In genomic region chr6:125393449-125393858, GRCh38 we compare ENCODE assay signal across 12 cellular contexts.
DNase-seq lines count a peak whose midpoint lies in the region; ATAC-seq, FAIRE-seq and TF ChIP-seq lines count a peak whose summit lies in the region.
"Had no signal": no experiment of that assay in that cellular context is flagged by ENCODE, and none has a peak within 500 bp of the region (broad histone marks: within the 10 kb centered on the region; RNA-seq: fewer than 3 reads in every experiment).

No MANE protein-coding gene starts in this region.

- H3K18ac ChIP-seq in trophoblast cell (ENCODE audit: low read length) = no peak overlapping the region

- no peak overlapping the region for H2BK12ac ChIP-seq in trophoblast cell (ENCODE audit: low read length)

- H3K23ac ChIP-seq in trophoblast cell (ENCODE audit: low read length) = no peak overlapping the region

- H3K4me1 ChIP-seq in smooth muscle cell (ENCODE audit: low read depth) (peaks cover 5% of the 10 kb centered on the region), trophoblast cell (ENCODE audit: control insufficient read depth in 1 of 2, insufficient read depth in 2 of 2, low read length in 2 of 2) (no peaks in the 10 kb centered on the region), HepG2 (ENCODE audit: insufficient read depth, low read length) (no peaks in the 10 kb centered on the region)

- H3F3A ChIP-seq in smooth muscle cell (ENCODE audit: low read depth) = peaks cover 3% of the 10 kb centered on the region

- H3K27ac Mint-ChIP-seq in activated CD4-positive, alpha-beta T cell treated with anti-CD3 and anti-CD28 coated beads, Interleukin-2, amount 10 ng/mL, durations not matched to agents 24 days and 14 days = no peak overlapping the region

- TF ChIP-seq EP300 in HepG2 (IDR thresholded peaks at IDR 0.05; ENCODE audit: low read depth in 2 of 2, low read length in 2 of 2) = no peak
- TF ChIP-seq EP300 in HepG2 (CRISPR knock-in tag; IDR thresholded peaks at IDR 0.05; ENCODE audit: borderline replicate concordance) = no peak

- H3K4me1 Mint-ChIP-seq in activated CD4-positive, alpha-beta T cell treated with anti-CD3 and anti-CD28 coated beads, Interleukin-2, amount 10 ng/mL, durations not matched to agents 24 days and 14 days = peaks cover 8% of the 10 kb centered on the region

- TF ChIP-seq CTCF in smooth muscle cell (IDR thresholded peaks at IDR 0.05; ENCODE audit: borderline replicate concordance, insufficient read depth, poor library complexity, severe bottlenecking) = no peak
- TF ChIP-seq CTCF in RWPE1 (conservative IDR thresholded peaks at IDR 0.05; ENCODE audit: low read depth) = no peak
- no peak for TF ChIP-seq CTCF in HepG2 (CRISPR knock-in tag; IDR thresholded peaks at IDR 0.05)

- intact Hi-C loops in activated CD4-positive, alpha-beta T cell treated with anti-CD3 and anti-CD28 coated beads, Interleukin-2, amount 10 ng/mL, durations not matched to agents 24 days and 14 days (cut with micrococcal nuclease) = no loop called here
- intact Hi-C loops in HepG2 (cut with micrococcal nuclease; ENCODE audit: unreplicated experiment) = no loop called here

- no peak overlapping the region for H2BK120ac ChIP-seq in trophoblast cell (ENCODE audit: insufficient read depth, low read length, poor library complexity)

- 32% methylated on average over 1 of the region's 1 CpG for WGBS in smooth muscle cell (ENCODE audit: low lambda C conversion rate)
- WGBS in trophoblast cell (ENCODE audit: extremely low coverage, insufficient coverage, insufficient read length) = no CpG with 5 or more reads among the region's 1 CpG
- WGBS in HepG2 (ENCODE audit: low lambda C conversion rate) = 0% methylated on average over 1 of the region's 1 CpG

- no peak overlapping the region for H4K91ac ChIP-seq in trophoblast cell (ENCODE audit: low read depth, low read length)

- H3K79me1 ChIP-seq in trophoblast cell (ENCODE audit: low read length) = no peaks in the 10 kb centered on the region

- FAIRE-seq in HepG2 (lab: Jason Lieb, UNC) = no peak

- H2AK5ac ChIP-seq in trophoblast cell (ENCODE audit: low read length) = no peak overlapping the region

- no peak overlapping the region for H4K8ac ChIP-seq in trophoblast cell (ENCODE audit: low read depth, low read length)

- H4K12ac ChIP-seq in trophoblast cell (ENCODE audit: low read depth, low read length) = no peak overlapping the region

- H2AFZ ChIP-seq in smooth muscle cell (ENCODE audit: low read depth) (no peak overlapping the region), trophoblast cell (ENCODE audit: insufficient read depth, low read length, poor library complexity) (no peak overlapping the region), HepG2 (ENCODE audit: low read length) (no peak overlapping the region)

- in situ Hi-C loops in HepG2 (cut with HindIII; ENCODE audit: extremely low pct_ligation_motif_present, low pct_unique_long_range_greater_than_20kb) = no loop called here

- H2BK5ac ChIP-seq in trophoblast cell (ENCODE audit: low read depth, low read length, poor library complexity) = no peak overlapping the region

- POLR2A ChIA-PET in RWPE1 (lab: Yijun Ruan, JAX; ENCODE audit: low non-redundant PET) (no interaction called here), HepG2 (lab: Yijun Ruan, JAX) (no interaction called here)

- ATAC-seq in HG03175 (IDR thresholded peaks at IDR 0.05; ENCODE audit: unreplicated experiment) (peak; percentile 59), HepG2 (no peak)

- no peak for DNase-seq in activated CD4-positive, alpha-beta T cell treated with anti-CD3 and anti-CD28 coated beads, Interleukin-2, amount 10 ng/mL, durations not matched to agents 24 days and 14 days
- DNase-seq in activated CD4-positive, alpha-beta T cell treated with anti-CD3 and anti-CD28 coated beads for 1 hour = no peak
- DNase-seq in RPMI8226 = peak; percentile 2
- DNase-seq in smooth muscle cell (lab: John Stamatoyannopoulos, UW; ENCODE audit: unreplicated experiment) = no peak
- no peak for DNase-seq in trophoblast cell
- no peak for DNase-seq in RWPE1 (ENCODE audit: low spot score)
- DNase-seq in HepG2 (ENCODE audit: low spot score) = no peak
- DNase-seq: activated gamma-delta T cell, NCI-H1092 had no signal

- no TSS peak for BruUV-seq in HepG2 (replicated peaks; lab: Mats Ljungman, UMichigan)

- no peak overlapping the region for H3K4ac ChIP-seq in trophoblast cell (ENCODE audit: low read depth, low read length)

- H3K27me3 ChIP-seq in smooth muscle cell (ENCODE audit: low read depth) (no peaks in the 10 kb centered on the region), trophoblast cell (ENCODE audit: insufficient read depth, low read length) (no peaks in the 10 kb centered on the region), HepG2 (ENCODE audit: control insufficient read depth in 1 of 2, insufficient read depth in 2 of 2, low read length in 2 of 2) (no peaks in the 10 kb centered on the region)

- H3K9me3 ChIP-seq in smooth muscle cell (replicated peaks; ENCODE audit: low read depth) (no peaks in the 10 kb centered on the region), trophoblast cell (ENCODE audit: insufficient read depth, low read depth, low read length) (peaks cover 7% of the 10 kb centered on the region), HepG2 (ENCODE audit: low read length) (no peaks in the 10 kb centered on the region)

- TF ChIP-seq POLR2A in HepG2 (IDR thresholded peaks at IDR 0.05; ENCODE audit: insufficient read depth in 1 of 2, low read depth in 2 of 2, low read length in 2 of 2) = no peak

- no peaks in the 10 kb centered on the region for H3K36me3 Mint-ChIP-seq in activated CD4-positive, alpha-beta T cell treated with anti-CD3 and anti-CD28 coated beads, Interleukin-2, amount 10 ng/mL, durations not matched to agents 24 days and 14 days (ENCODE audit: low read depth)

- peak overlapping the region; percentile 49 for H3K4me2 ChIP-seq in smooth muscle cell
- no peak overlapping the region for H3K4me2 ChIP-seq in trophoblast cell (ENCODE audit: low read length)
- H3K4me2 ChIP-seq in HepG2 (ENCODE audit: low read depth, low read length) = no peak overlapping the region

- no peaks in the 10 kb centered on the region for H3K9me3 Mint-ChIP-seq in activated CD4-positive, alpha-beta T cell treated with anti-CD3 and anti-CD28 coated beads, Interleukin-2, amount 10 ng/mL, durations not matched to agents 24 days and 14 days

- H4K20me1 ChIP-seq in smooth muscle cell (ENCODE audit: low read depth) = no peaks in the 10 kb centered on the region
- H4K20me1 ChIP-seq in HepG2 (ENCODE audit: insufficient read depth, low read length) = no peaks in the 10 kb centered on the region

- peaks cover 11% of the 10 kb centered on the region for H3K27me3 Mint-ChIP-seq in activated CD4-positive, alpha-beta T cell treated with anti-CD3 and anti-CD28 coated beads, Interleukin-2, amount 10 ng/mL, durations not matched to agents 24 days and 14 days

- H3K4me3 Mint-ChIP-seq in activated CD4-positive, alpha-beta T cell treated with anti-CD3 and anti-CD28 coated beads, Interleukin-2, amount 10 ng/mL, durations not matched to agents 24 days and 14 days = peak overlapping the region; percentile 22

- H3K36me3 ChIP-seq in smooth muscle cell (ENCODE audit: low read depth) = no peaks in the 10 kb centered on the region
- no peaks in the 10 kb centered on the region for H3K36me3 ChIP-seq in trophoblast cell (ENCODE audit: control insufficient read depth in 1 of 2, insufficient read depth in 2 of 2, low read length in 2 of 2)
- H3K36me3 ChIP-seq in HepG2 (replicated peaks in 1 of 2; ENCODE audit: control insufficient read depth in 1 of 2, insufficient read depth in 2 of 2, low read length in 2 of 2) = no peaks in the 10 kb centered on the region

- H3K4me3 ChIP-seq in smooth muscle cell = no peak overlapping the region
- H3K4me3 ChIP-seq in trophoblast cell (ENCODE audit: low read depth, low read length) = no peak overlapping the region
- H3K4me3 ChIP-seq in HepG2 (replicated peaks in 1 of 3; ENCODE audit: insufficient read depth in 1 of 3, low read depth in 2 of 3, low read length in 3 of 3) = no peak overlapping the region
- H3K4me3 ChIP-seq: skin epidermis had no signal

- no peak overlapping the region for H3K14ac ChIP-seq in trophoblast cell (ENCODE audit: low read length)

- H3K79me2 ChIP-seq in smooth muscle cell (ENCODE audit: low read depth) (no peaks in the 10 kb centered on the region), trophoblast cell (ENCODE audit: control insufficient read depth, insufficient read depth, low read length, poor library complexity) (no peaks in the 10 kb centered on the region), HepG2 (ENCODE audit: insufficient read depth, low read length) (no peaks in the 10 kb centered on the region)

- H3K27ac ChIP-seq in smooth muscle cell (ENCODE audit: low read depth) (peak overlapping the region; percentile 34), trophoblast cell (ENCODE audit: low read depth, low read length) (no peak overlapping the region), RWPE1 (no peak overlapping the region), HepG2 (ENCODE audit: extremely low read length, insufficient read depth, low read length) (no peak overlapping the region)
- H3K27ac ChIP-seq: VCaP had no signal

- CTCF ChIA-PET in RWPE1 (lab: Yijun Ruan, JAX) (no interaction called here), HepG2 (lab: Yijun Ruan, JAX; ENCODE audit: low intra/inter-chr PET ratio, low total read pairs) (no interaction called here)

- H3K9ac ChIP-seq in smooth muscle cell (ENCODE audit: low read depth) = no peak overlapping the region
- H3K9ac ChIP-seq in trophoblast cell (ENCODE audit: low read length) = no peak overlapping the region
- H3K9ac ChIP-seq in HepG2 (ENCODE audit: insufficient read depth, low read depth, low read length) = no peak overlapping the region

- TF ChIP-seq RAD21 in HepG2 (CRISPR knock-in tag; IDR thresholded peaks at IDR 0.05) = no peak

TF ChIP-seq in HepG2, 621 proteins besides CTCF, POLR2A, EP300 and RAD21:
- TF ChIP-seq ZBTB7A (CRISPR knock-in tag; IDR thresholded peaks at IDR 0.05) = no peak
